In genomic region chr19:57851821-57852588, GRCh38 we compare ENCODE assay signal across 7 cellular contexts. TPM values are rescaled to one million over a fixed set of nuclear protein-coding genes. Genes with fewer than 3 reads are reported as not detected.
A peak's percentile ranks its signal among the peaks of the same experiment; 100 is the strongest.
DNase-seq lines count a peak whose midpoint lies in the region; ATAC-seq and TF ChIP-seq lines count a peak whose summit lies in the region.
"Not testable (repeated sequence)": the region's sequence is repeated elsewhere in the genome, so short reads cannot be mapped to it uniquely, and the experiment has no call there.

No MANE protein-coding gene starts in this region.

- not testable (repeated sequence) for H3K9ac ChIP-seq in Karpas-422 (ENCODE audit: low read length); colonic mucosa (ENCODE audit: low read depth in 2 of 2, low read length in 2 of 2)

- CTCF ChIA-PET in CD8-positive, alpha-beta memory T cell (lab: Charles Lee): interaction anchor here (0.7 kb wide), 1 partner anchor 429 kb away, joined by 3 read pairs; no protein-coding TSS in a partner anchor

- H4K20me1 ChIP-seq in Karpas-422 (ENCODE audit: insufficient read depth, low read depth, low read length): not testable (repeated sequence)

- peaks cover 27 to 40% (median 38%) of the 10 kb centered on the region in 3 donors for H3K4me1 Mint-ChIP-seq in CD8-positive, alpha-beta memory T cell
- peaks cover 17% of the 10 kb centered on the region for H3K4me1 Mint-ChIP-seq in activated T-cell treated with anti-CD3 and anti-CD28 coated beads, Interleukin-2, amount 50 U/mL, for 72 hours (ENCODE audit: low read depth)
- peaks cover 18 to 36% (median 26%) of the 10 kb centered on the region in 4 donors for H3K4me1 Mint-ChIP-seq in naive thymus-derived CD8-positive, alpha-beta T cell
- H3K4me1 Mint-ChIP-seq in progenitor cell of endocrine pancreas (ENCODE audit: low read depth): peaks cover 22% of the 10 kb centered on the region

- not testable (repeated sequence) for H3K27me3 Mint-ChIP-seq in CD8-positive, alpha-beta memory T cell; activated T-cell treated with anti-CD3 and anti-CD28 coated beads, Interleukin-2, amount 50 U/mL, for 72 hours (ENCODE audit: low read depth); naive thymus-derived CD8-positive, alpha-beta T cell; progenitor cell of endocrine pancreas

- H3K9me3 ChIP-seq in CD8-positive, alpha-beta memory T cell (ENCODE audit: low read length); colonic mucosa: not testable (repeated sequence)
- H3K9me3 ChIP-seq in Karpas-422 (ENCODE audit: low read length): peaks cover 13% of the 10 kb centered on the region

- H3K4me2 ChIP-seq in Karpas-422 (ENCODE audit: low read depth, low read length, poor library complexity, severe bottlenecking): not testable (repeated sequence)

- intact Hi-C loops in colonic mucosa (cut with DNase I): not testable (repeated sequence)

- not testable (repeated sequence) for H3K4me3 ChIP-seq in CD8-positive, alpha-beta memory T cell (ENCODE audit: low read length); colonic mucosa
- H3K4me3 ChIP-seq in Karpas-422 (ENCODE audit: low read length): peak overlapping the region; percentile 76

- H3K36me3 ChIP-seq in CD8-positive, alpha-beta memory T cell (ENCODE audit: insufficient read depth, low read length); colonic mucosa: not testable (repeated sequence)
- peaks cover 63% of the 10 kb centered on the region for H3K36me3 ChIP-seq in Karpas-422 (ENCODE audit: insufficient read depth, low read length)

- H3K27ac ChIP-seq in CD8-positive, alpha-beta memory T cell (ENCODE audit: low read depth, low read length); Karpas-422 (ENCODE audit: low read length): not testable (repeated sequence)
- peak overlapping the region; percentile 72 for H3K27ac ChIP-seq in colonic mucosa

- not testable (repeated sequence) for H3K27me3 ChIP-seq in CD8-positive, alpha-beta memory T cell (ENCODE audit: insufficient read depth, low read length, poor library complexity, severe bottlenecking); Karpas-422 (ENCODE audit: low read length); colonic mucosa

- TF ChIP-seq CTCF in colonic mucosa (IDR thresholded peaks at IDR 0.05); progenitor cell of endocrine pancreas (IDR thresholded peaks at IDR 0.05; ENCODE audit: unreplicated experiment): not testable (repeated sequence)

- not testable (repeated sequence) for H2AFZ ChIP-seq in Karpas-422 (ENCODE audit: low read length)

- peaks cover 56% of the 10 kb centered on the region for H3K79me2 ChIP-seq in Karpas-422 (ENCODE audit: low read length)

- peaks cover 0 to 21% (median 9%) of the 10 kb centered on the region in 5 donors for H3K9me3 Mint-ChIP-seq in CD8-positive, alpha-beta memory T cell
- not testable (repeated sequence) for H3K9me3 Mint-ChIP-seq in activated T-cell treated with anti-CD3 and anti-CD28 coated beads, Interleukin-2, amount 50 U/mL, for 72 hours; progenitor cell of endocrine pancreas (ENCODE audit: low read depth)
- peaks cover 0 to 45% (median 16%) of the 10 kb centered on the region in 9 donors for H3K9me3 Mint-ChIP-seq in naive thymus-derived CD8-positive, alpha-beta T cell

- peak overlapping the region in 6 of 8 donors; percentile 24 to 72 (median 42) for H3K27ac Mint-ChIP-seq in CD8-positive, alpha-beta memory T cell
- peak overlapping the region; percentile 28 for H3K27ac Mint-ChIP-seq in activated T-cell treated with anti-CD3 and anti-CD28 coated beads, Interleukin-2, amount 50 U/mL, for 72 hours
- H3K27ac Mint-ChIP-seq in naive thymus-derived CD8-positive, alpha-beta T cell: peak overlapping the region in 6 of 10 donors; percentile 15 to 97 (median 68)
- H3K27ac Mint-ChIP-seq in progenitor cell of endocrine pancreas: peak overlapping the region; percentile 99

- POLR2A ChIA-PET in CD8-positive, alpha-beta memory T cell (lab: Charles Lee): interaction anchor here (0.6 kb wide), 2 partner anchors 14 to 1537 kb away, joined by 6 to 7 read pairs; partner anchors contain the start of gene ZSCAN5A
- POLR2A ChIA-PET in naive thymus-derived CD8-positive, alpha-beta T cell (lab: Charles Lee): interaction anchor here (0.7 to 1.2 kb wide), 3 partner anchors 11 to 96 kb away, joined by 4 to 5 read pairs (median 5); no protein-coding TSS in a partner anchor

- not testable (repeated sequence) for DNase-seq in CD8-positive, alpha-beta memory T cell; Karpas-422; activated T-cell treated with anti-CD3 and anti-CD28 coated beads, Interleukin-2, amount 50 U/mL, for 72 hours; colonic mucosa; naive thymus-derived CD8-positive, alpha-beta T cell; progenitor cell of endocrine pancreas (ENCODE audit: low spot score, unreplicated experiment)
- peak; percentile 62 for DNase-seq in islet precursor cell

- peak overlapping the region in 4 of 7 donors; percentile 40 to 54 (median 44) for H3K4me3 Mint-ChIP-seq in CD8-positive, alpha-beta memory T cell
- H3K4me3 Mint-ChIP-seq in activated T-cell treated with anti-CD3 and anti-CD28 coated beads, Interleukin-2, amount 50 U/mL, for 72 hours: not testable (repeated sequence)
- peak overlapping the region in 7 of 10 donors; percentile 4 to 93 (median 20) for H3K4me3 Mint-ChIP-seq in naive thymus-derived CD8-positive, alpha-beta T cell
- peak overlapping the region; percentile 33 for H3K4me3 Mint-ChIP-seq in progenitor cell of endocrine pancreas (ENCODE audit: low read depth)

- H3K4me1 ChIP-seq in CD8-positive, alpha-beta memory T cell (ENCODE audit: insufficient read depth, low read length): peaks cover 16% of the 10 kb centered on the region
- not testable (repeated sequence) for H3K4me1 ChIP-seq in Karpas-422 (ENCODE audit: low read length); colonic mucosa

- H3K36me3 Mint-ChIP-seq in CD8-positive, alpha-beta memory T cell: peaks cover 24 to 53% (median 38%) of the 10 kb centered on the region in 3 donors
- H3K36me3 Mint-ChIP-seq in activated T-cell treated with anti-CD3 and anti-CD28 coated beads, Interleukin-2, amount 50 U/mL, for 72 hours (ENCODE audit: insufficient read depth in 2 of 2): peaks cover 25 to 54% of the 10 kb centered on the region in 2 donors
- H3K36me3 Mint-ChIP-seq in naive thymus-derived CD8-positive, alpha-beta T cell: peaks cover 22 to 45% (median 44%) of the 10 kb centered on the region in 3 donors
- H3K36me3 Mint-ChIP-seq in progenitor cell of endocrine pancreas (ENCODE audit: insufficient read depth): peaks cover 19% of the 10 kb centered on the region

- not testable (repeated sequence) for ATAC-seq in activated T-cell treated with anti-CD3 and anti-CD28 coated beads, Interleukin-2, amount 50 U/mL, for 72 hours (replicated peaks in 1 of 2); naive thymus-derived CD8-positive, alpha-beta T cell

- H3K9me2 ChIP-seq in Karpas-422 (replicated peaks; ENCODE audit: insufficient read depth, low read length): not testable (repeated sequence)

RNA-seq across cellular contexts. Expression of gene ZNF587, which starts 2.3 kb away (rescaled TPM):
- 10 to 100 TPM; 24.2 to 27.2 TPM for total RNA-seq in CD8-positive, alpha-beta memory T cell
- polyA plus RNA-seq in CD8-positive, alpha-beta memory T cell: 4.8 TPM
- total RNA-seq in Karpas-422 (2014; rRNA removed; shearing (Covaris generic); ENCODE audit: low replicate concordance): 22.2 and 36.4 TPM in 2 replicates
- total RNA-seq in activated T-cell treated with anti-CD3 and anti-CD28 coated beads, Interleukin-2, amount 50 U/mL, for 72 hours: 10 to 100 TPM; 31.5 to 32.5 TPM
- total RNA-seq in colonic mucosa (10 to 100 TPM; 46.4 to 70.7 TPM), progenitor cell of endocrine pancreas (88.4 and 93.7 TPM in 2 replicates)
- total RNA-seq in naive thymus-derived CD8-positive, alpha-beta T cell: 10 to 100 TPM; 61.9 to 69.2 TPM
- 1 to 10 TPM; 1.3 to 7.4 (median 4.7) TPM for polyA plus RNA-seq in naive thymus-derived CD8-positive, alpha-beta T cell

RNA-seq across cellular contexts. Expression of gene ZNF587B, which starts 21.9 kb away (rescaled TPM):
- total RNA-seq in CD8-positive, alpha-beta memory T cell: 10 to 100 TPM; 24.8 to 25.4 TPM
- polyA plus RNA-seq in CD8-positive, alpha-beta memory T cell: 1.4 TPM
- total RNA-seq in Karpas-422 (2014; rRNA removed; shearing (Covaris generic); ENCODE audit: low replicate concordance): 16.3 and 20.1 TPM in 2 replicates
- 10 to 100 TPM; 16.8 to 18.0 TPM for total RNA-seq in activated T-cell treated with anti-CD3 and anti-CD28 coated beads, Interleukin-2, amount 50 U/mL, for 72 hours
- total RNA-seq in colonic mucosa (10 to 100 TPM; 12.5 to 22.3 TPM), progenitor cell of endocrine pancreas (24.9 and 29.8 TPM in 2 replicates)
- total RNA-seq in naive thymus-derived CD8-positive, alpha-beta T cell: 10 to 100 TPM; 29.1 to 29.9 TPM
- polyA plus RNA-seq in naive thymus-derived CD8-positive, alpha-beta T cell: 1 to 10 TPM in 1 of 3 donors, under 1 TPM in 2; 0.27 to 1.3 (median 0.76) TPM

RNA-seq across cellular contexts. Expression of gene ZNF814, which starts 36.8 kb away (rescaled TPM):
- 10 to 100 TPM; 38.5 to 38.7 TPM for total RNA-seq in CD8-positive, alpha-beta memory T cell
- polyA plus RNA-seq in CD8-positive, alpha-beta memory T cell: 21.2 TPM
- 16.3 and 24.2 TPM in 2 replicates for total RNA-seq in Karpas-422 (2014; rRNA removed; shearing (Covaris generic); ENCODE audit: low replicate concordance)
- total RNA-seq in activated T-cell treated with anti-CD3 and anti-CD28 coated beads, Interleukin-2, amount 50 U/mL, for 72 hours: 10 to 100 TPM; 16.1 to 21.4 TPM
- 10 to 100 TPM in 1 of 2 donors, 1 to 10 TPM in 1; 7.1 to 25.5 TPM for total RNA-seq in colonic mucosa
- 10 to 100 TPM; 84.6 to 85.1 TPM for total RNA-seq in naive thymus-derived CD8-positive, alpha-beta T cell
- 10 to 100 TPM; 13.2 to 32.2 (median 20.9) TPM for polyA plus RNA-seq in naive thymus-derived CD8-positive, alpha-beta T cell
- 53.6 and 54.9 TPM in 2 replicates for total RNA-seq in progenitor cell of endocrine pancreas

RNA-seq across cellular contexts. Expression of gene ZNF552, which starts 37.3 kb away (rescaled TPM):
- total RNA-seq in CD8-positive, alpha-beta memory T cell: 10 to 100 TPM in 1 of 2 experiments, 1 to 10 TPM in 1; 7.2 to 10.6 TPM
- polyA plus RNA-seq in CD8-positive, alpha-beta memory T cell: 11.3 TPM
- 17.7 and 20.3 TPM in 2 replicates for total RNA-seq in Karpas-422 (2014; rRNA removed; shearing (Covaris generic); ENCODE audit: low replicate concordance)
- total RNA-seq in activated T-cell treated with anti-CD3 and anti-CD28 coated beads, Interleukin-2, amount 50 U/mL, for 72 hours: 1 to 10 TPM; 7.7 to 8.4 TPM
- total RNA-seq in colonic mucosa: 10 to 100 TPM; 21.7 to 24.8 TPM
- total RNA-seq in naive thymus-derived CD8-positive, alpha-beta T cell: 10 to 100 TPM; 17.3 to 21.8 TPM
- polyA plus RNA-seq in naive thymus-derived CD8-positive, alpha-beta T cell: 10 to 100 TPM in 1 of 3 donors, 1 to 10 TPM in 2; 6.4 to 12.4 (median 7.4) TPM
- 27.2 and 27.9 TPM in 2 replicates for total RNA-seq in progenitor cell of endocrine pancreas

Comparison
In these comparisons a context has a peak if more than half of its experiments do, and no peak if none do; other contexts are left out.
1. H3K27ac Mint-ChIP-seq: peak in every context shown above with its lines; median percentile 99 in progenitor cell of endocrine pancreas; 68 in naive thymus-derived CD8-positive, alpha-beta T cell; 42 in CD8-positive, alpha-beta memory T cell; 28 in activated T-cell treated with anti-CD3 and anti-CD28 coated beads, Interleukin-2, amount 50 U/mL, for 72 hours.